Comparison of ENCODE assay signal across 33 cellular contexts in genomic region chr5:60872892-60873291, GRCh38.
"Had no signal": no experiment of that assay in that cellular context is flagged by ENCODE, and none has a peak within 500 bp of the region (broad histone marks: within the 10 kb centered on the region; RNA-seq: fewer than 3 reads in every experiment).

No MANE protein-coding gene starts in this region.

- H3K4me1 ChIP-seq: adrenal gland, ascending aorta, body of pancreas, breast epithelium had no signal

- DNase-seq: activated effector memory CD4-positive, alpha-beta T cell treated with anti-CD3 and anti-CD28 coated beads, Interleukin-2, amount 50 U/mL, for 16 hours; activated effector memory CD4-positive, alpha-beta T cell treated with Interleukin-2 at 50 U/mL for 16 hours; activated gamma-delta T cell; activated gamma-delta T cell treated with Interleukin-2 at 50 U/mL for 16 hours; activated naive CD4-positive, alpha-beta T cell; activated naive CD4-positive, alpha-beta T cell treated with anti-CD3 and anti-CD28 coated beads for 36 hours; activated naive CD4-positive, alpha-beta T cell treated with anti-CD3 and anti-CD28 coated beads, Interleukin-2, amount 10 ng/mL, durations not matched to agents 7 days and 5 days; activated naive CD4-positive, alpha-beta T cell treated with anti-CD3 and anti-CD28 coated beads, Interleukin-2, amount 50 U/mL, for 16 hours; activated naive CD4-positive, alpha-beta T cell treated with Interleukin-2 at 50 U/mL for 16 hours; activated naive CD8-positive, alpha-beta T cell treated with anti-CD3 and anti-CD28 coated beads for 36 hours; activated naive CD8-positive, alpha-beta T cell treated with anti-CD3 and anti-CD28 coated beads, Interleukin-2, amount 10 ng/mL, durations not matched to agents 7 days and 5 days; activated naive CD8-positive, alpha-beta T cell treated with anti-CD3 and anti-CD28 coated beads, Interleukin-2, amount 50 U/mL, for 24 hours; activated T-cell treated with anti-CD3 and anti-CD28 coated beads, Interleukin-2, amount 50 U/mL, for 24 hours; activated T-cell treated with anti-CD3 and anti-CD28 coated beads, Interleukin-2, amount 50 U/mL, for 4 hours; activated T-cell treated with anti-CD3 and anti-CD28 coated beads, Interleukin-2, amount 50 U/mL, for 48 hours; activated T-cell treated with anti-CD3 and anti-CD28 coated beads, Interleukin-2, amount 50 U/mL, for 72 hours; adrenal gland; amniotic stem cell; amygdala; anterior cingulate cortex; aorta; body of pancreas; brain microvascular endothelial cell; caudate nucleus; central memory CD4-positive, alpha-beta T cell; cerebellar nuclear complex had no signal

- H3K27ac ChIP-seq: adrenal gland, ascending aorta, body of pancreas, brain microvascular endothelial cell, breast epithelium, cardiac muscle cell had no signal

- H3K9me3 ChIP-seq: body of pancreas had no signal

- H3K27me3 ChIP-seq: adrenal gland, ascending aorta, body of pancreas, brain microvascular endothelial cell, breast epithelium, cardiac muscle cell had no signal

- FAIRE-seq: astrocyte, bronchial epithelial cell had no signal

- H3K36me3 ChIP-seq: adrenal gland, ascending aorta, brain microvascular endothelial cell, breast epithelium, cardiac muscle cell had no signal

- H3K4me3 ChIP-seq: adrenal gland, ascending aorta, body of pancreas, breast epithelium, cardiac muscle cell had no signal

- ATAC-seq: activated naive CD4-positive, alpha-beta T cell treated with anti-CD3 and anti-CD28 coated beads, Interleukin-2, amount 50 U/mL, for 72 hours; activated naive CD8-positive, alpha-beta T cell treated with anti-CD3 and anti-CD28 coated beads, Interleukin-2, amount 50 U/mL, for 24 hours; activated T-cell treated with anti-CD3 and anti-CD28 coated beads, Interleukin-2, amount 50 U/mL, for 4 hours; activated T-cell treated with anti-CD3 and anti-CD28 coated beads, Interleukin-2, amount 50 U/mL, for 72 hours; activated T-helper 17 cell treated with anti-CD3 and anti-CD28 coated beads, Interleukin-2, amount 50 U/mL, for 72 hours; body of pancreas had no signal
